Comparison of ENCODE assay signal across 24 cellular contexts in genomic region chr2:238146884-238147544, GRCh38. TPM values are rescaled to one million over a fixed set of nuclear protein-coding genes. Genes with fewer than 3 reads are reported as not detected.
"Had no signal": no experiment of that assay in that cellular context is flagged by ENCODE, and none has a peak within 500 bp of the region (broad histone marks: within the 10 kb centered on the region; RNA-seq: fewer than 3 reads in every experiment).

No MANE protein-coding gene starts in this region.

- H3K9me3 ChIP-seq: body of pancreas, heart right ventricle, left lung, right atrium auricular region, tibial nerve, uterus had no signal

- H3K4me1 ChIP-seq: body of pancreas, tibial nerve, uterus had no signal

- H3K27ac Mint-ChIP-seq: activated CD4-positive, alpha-beta T cell treated with anti-CD3 and anti-CD28 coated beads, Interleukin-2, amount 10 ng/mL, durations not matched to agents 7 days and 5 days; activated CD8-positive, alpha-beta T cell treated with anti-CD3 and anti-CD28 coated beads, Interleukin-2, amount 10 ng/mL, durations not matched to agents 7 days and 5 days; activated naive CD4-positive, alpha-beta T cell treated with anti-CD3 and anti-CD28 coated beads, Interleukin-2, amount 50 U/mL, for 24 hours; activated T-helper 1 cell treated with anti-CD3 and anti-CD28 coated beads, Interleukin-12 subunit alpha, Interleukin-12 subunit beta, Interleukin-2, Interleukin-4 antibody, amounts not matched to agents 30 ng/mL and 10 ng/mL and 1 ng/mL, durations not matched to agents 14 hours and 24 hours and 36 hours; mesothelial cell of epicardium; naive thymus-derived CD8-positive, alpha-beta T cell; progenitor cell of endocrine pancreas had no signal

- H3K4me1 Mint-ChIP-seq: activated CD4-positive, alpha-beta T cell treated with anti-CD3 and anti-CD28 coated beads, Interleukin-2, amount 10 ng/mL, durations not matched to agents 7 days and 5 days had no signal

- H3K27me3 Mint-ChIP-seq: activated CD4-positive, alpha-beta T cell treated with anti-CD3 and anti-CD28 coated beads, Interleukin-2, amount 10 ng/mL, durations not matched to agents 7 days and 5 days; activated naive CD4-positive, alpha-beta T cell treated with anti-CD3 and anti-CD28 coated beads, Interleukin-2, amount 50 U/mL, for 24 hours; naive thymus-derived CD8-positive, alpha-beta T cell; progenitor cell of endocrine pancreas; stimulated activated naive CD8-positive, alpha-beta T cell treated with anti-CD3 and anti-CD28 coated beads, Interleukin-15, amount 100 ng/mL, for 72 hours had no signal

- H3K9me3 Mint-ChIP-seq: activated CD4-positive, alpha-beta T cell treated with anti-CD3 and anti-CD28 coated beads, Interleukin-2, amount 10 ng/mL, durations not matched to agents 7 days and 5 days; activated naive CD4-positive, alpha-beta T cell treated with anti-CD3 and anti-CD28 coated beads, Interleukin-2, amount 50 U/mL, for 24 hours; activated T-helper 1 cell treated with anti-CD3 and anti-CD28 coated beads, Interleukin-12 subunit alpha, Interleukin-12 subunit beta, Interleukin-2, Interleukin-4 antibody, amounts not matched to agents 30 ng/mL and 10 ng/mL and 1 ng/mL, durations not matched to agents 14 hours and 24 hours and 36 hours; mesothelial cell of epicardium; stimulated activated naive CD8-positive, alpha-beta T cell treated with anti-CD3 and anti-CD28 coated beads, Interleukin-15, amount 100 ng/mL, for 72 hours had no signal

- H3K27me3 ChIP-seq: body of pancreas, cardiac muscle cell, heart right ventricle, left lung, right atrium auricular region, tibial nerve, uterus had no signal

- H3K36me3 ChIP-seq: cardiac muscle cell, left lung, tibial nerve, uterus had no signal

- H3K36me3 Mint-ChIP-seq: activated naive CD4-positive, alpha-beta T cell treated with anti-CD3 and anti-CD28 coated beads, Interleukin-2, amount 50 U/mL, for 24 hours; mesothelial cell of epicardium; naive thymus-derived CD8-positive, alpha-beta T cell had no signal

- H3K4me3 Mint-ChIP-seq: activated CD4-positive, alpha-beta T cell treated with anti-CD3 and anti-CD28 coated beads, Interleukin-2, amount 10 ng/mL, durations not matched to agents 7 days and 5 days; activated CD8-positive, alpha-beta T cell treated with anti-CD3 and anti-CD28 coated beads, Interleukin-2, amount 10 ng/mL, durations not matched to agents 7 days and 5 days; activated naive CD4-positive, alpha-beta T cell treated with anti-CD3 and anti-CD28 coated beads, Interleukin-2, amount 50 U/mL, for 24 hours; activated T-helper 1 cell treated with anti-CD3 and anti-CD28 coated beads, Interleukin-12 subunit alpha, Interleukin-12 subunit beta, Interleukin-2, Interleukin-4 antibody, amounts not matched to agents 30 ng/mL and 10 ng/mL and 1 ng/mL, durations not matched to agents 14 hours and 24 hours and 36 hours; mesothelial cell of epicardium; naive thymus-derived CD8-positive, alpha-beta T cell; stimulated activated naive CD8-positive, alpha-beta T cell treated with anti-CD3 and anti-CD28 coated beads, Interleukin-15, amount 100 ng/mL, for 72 hours had no signal

- H3K4me3 ChIP-seq: body of pancreas, cardiac muscle cell, heart right ventricle, left lung, right atrium auricular region, tibial nerve, uterus had no signal

- DNase-seq: activated CD4-positive, alpha-beta T cell treated with anti-CD3 and anti-CD28 coated beads, Interleukin-2, amount 10 ng/mL, durations not matched to agents 7 days and 5 days; activated CD4-positive, CD25-positive, alpha-beta regulatory T cell treated with anti-CD3 and anti-CD28 coated beads, Interleukin-2, amount 50 U/mL, for 72 hours; activated CD8-positive, alpha-beta T cell treated with anti-CD3 and anti-CD28 coated beads, Interleukin-2, amount 10 ng/mL, durations not matched to agents 7 days and 5 days; activated gamma-delta T cell; anterior cingulate cortex; body of pancreas; heart right ventricle; kidney; left lung; mammary epithelial cell; naive thymus-derived CD8-positive, alpha-beta T cell; stimulated activated CD4-positive, alpha-beta T cell treated with anti-CD3 and anti-CD28 coated beads, Interleukin-1b, Interleukin-23, amount 100 ng/mL, for 48 hours; stimulated activated naive CD8-positive, alpha-beta T cell treated with anti-CD3 and anti-CD28 coated beads, Interleukin-15, amount 100 ng/mL, for 72 hours; uterus had no signal

- H3K27ac ChIP-seq: body of pancreas, cardiac muscle cell, heart right ventricle, left lung, right atrium auricular region, tibial nerve, uterus had no signal

RNA-seq across cellular contexts. Expression of gene KLHL30, which starts 8.5 kb away (rescaled TPM):
- total RNA-seq: activated CD4-positive, alpha-beta T cell treated with anti-CD3 and anti-CD28 coated beads, Interleukin-2, amount 10 ng/mL, durations not matched to agents 7 days and 5 days; activated CD8-positive, alpha-beta T cell treated with anti-CD3 and anti-CD28 coated beads, Interleukin-2, amount 10 ng/mL, durations not matched to agents 7 days and 5 days; activated T-helper 1 cell treated with anti-CD3 and anti-CD28 coated beads, Interleukin-12 subunit alpha, Interleukin-12 subunit beta, Interleukin-2, Interleukin-4 antibody, amounts not matched to agents 30 ng/mL and 10 ng/mL and 1 ng/mL, durations not matched to agents 14 hours and 24 hours and 36 hours; cerebellum; naive thymus-derived CD8-positive, alpha-beta T cell; T-helper 2 cell treated with Interferon-gamma antibody and Interleukin-4, amounts not matched to agents 100 ng/mL and 5 ng/mL, for 36 hours had no signal

RNA-seq across cellular contexts. Expression of gene ERFE, which starts 11.8 kb away (rescaled TPM):
- total RNA-seq: activated CD4-positive, alpha-beta T cell treated with anti-CD3 and anti-CD28 coated beads, Interleukin-2, amount 10 ng/mL, durations not matched to agents 7 days and 5 days; activated T-helper 1 cell treated with anti-CD3 and anti-CD28 coated beads, Interleukin-12 subunit alpha, Interleukin-12 subunit beta, Interleukin-2, Interleukin-4 antibody, amounts not matched to agents 30 ng/mL and 10 ng/mL and 1 ng/mL, durations not matched to agents 14 hours and 24 hours and 36 hours; naive thymus-derived CD8-positive, alpha-beta T cell; tibial nerve had no signal

RNA-seq across cellular contexts. Expression of gene ESPNL, which starts 46.9 kb away (rescaled TPM):
- total RNA-seq: body of pancreas, osteocyte had no signal
